ENCODE assay signal across 8 cellular contexts in the genomic region with DNA sequence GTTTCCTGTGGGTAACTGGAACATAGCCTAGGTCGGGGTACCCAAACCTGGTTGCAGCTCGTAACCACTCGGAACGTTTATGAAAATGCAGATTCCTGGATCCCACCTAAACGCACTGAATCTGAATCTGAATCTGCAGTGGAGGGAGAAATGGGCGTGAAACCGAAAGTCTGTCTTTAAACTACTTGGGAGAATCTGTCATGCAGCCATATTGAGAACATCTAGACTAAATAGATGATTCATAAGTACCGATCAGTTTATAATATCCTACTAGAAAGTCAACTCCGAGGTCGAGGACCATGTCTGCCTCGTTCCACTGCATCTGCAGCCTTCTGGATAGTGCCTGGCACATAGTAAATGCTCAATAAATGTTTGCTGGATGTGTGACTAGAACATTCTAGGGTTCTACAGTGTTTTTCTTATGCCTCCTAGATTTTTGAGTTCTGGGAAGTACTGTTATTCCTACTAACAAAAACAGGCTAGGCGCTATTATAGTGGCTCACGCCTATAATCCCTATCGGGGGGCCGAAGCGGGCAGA. TPM values are rescaled to one million over a fixed set of nuclear protein-coding genes. Genes with fewer than 3 reads are reported as not detected.
DNase-seq lines count a peak whose midpoint lies in the region; ATAC-seq and TF ChIP-seq lines count a peak whose summit lies in the region.

No MANE protein-coding gene starts in this region.

- no peaks in the 10 kb centered on the region for H3F3A ChIP-seq in DOHH2 (ENCODE audit: control insufficient read depth, insufficient read depth)

- no peaks in the 10 kb centered on the region for H3K36me3 Mint-ChIP-seq in natural killer cell treated with Interleukin-12 subunit alpha and Interleukin-12 subunit beta and Interleukin-15 and Interleukin-18, amount 100 ng/mL, for 72 hours

- peaks cover 10 to 24% of the 10 kb centered on the region in 2 donors for H3K4me1 Mint-ChIP-seq in natural killer cell treated with Interleukin-12 subunit alpha and Interleukin-12 subunit beta and Interleukin-15 and Interleukin-18, amount 100 ng/mL, for 72 hours (ENCODE audit: low read depth in 2 of 2)

- TF ChIP-seq CTCF in DOHH2 (IDR thresholded peaks at IDR 0.05; ENCODE audit: low read depth, low read length, poor library complexity, severe bottlenecking): no peak

- H3K27me3 Mint-ChIP-seq in natural killer cell treated with Interleukin-12 subunit alpha and Interleukin-12 subunit beta and Interleukin-15 and Interleukin-18, amount 100 ng/mL, for 72 hours: no peaks in the 10 kb centered on the region

- DNase-seq in M059J (ENCODE audit: low read depth) (peak; percentile 45), dedifferentiated amniotic fluid mesenchymal stem cell (ENCODE audit: extremely low spot score) (peak; percentile 17), 8988T (no peak), NCI-H524 (lab: John Stamatoyannopoulos, UW) (no peak)
- no peak for DNase-seq in natural killer cell treated with Interleukin-12 subunit alpha and Interleukin-12 subunit beta and Interleukin-15 and Interleukin-18, amount 100 ng/mL, for 72 hours (ENCODE audit: low spot score)

- peaks cover 23% of the 10 kb centered on the region for H3K4me1 ChIP-seq in DOHH2 (ENCODE audit: control insufficient read depth, low read length)

- H3K4me3 Mint-ChIP-seq in natural killer cell treated with Interleukin-12 subunit alpha and Interleukin-12 subunit beta and Interleukin-15 and Interleukin-18, amount 100 ng/mL, for 72 hours: peak overlapping the region; percentile 88

- H3K9me3 Mint-ChIP-seq in natural killer cell treated with Interleukin-12 subunit alpha and Interleukin-12 subunit beta and Interleukin-15 and Interleukin-18, amount 100 ng/mL, for 72 hours: no peaks in the 10 kb centered on the region

- peaks cover 32% of the 10 kb centered on the region for H3K36me3 ChIP-seq in DOHH2 (ENCODE audit: control insufficient read depth, low read length)

- peak overlapping the region; percentile 89 to 96 for H3K27ac Mint-ChIP-seq in natural killer cell treated with Interleukin-12 subunit alpha and Interleukin-12 subunit beta and Interleukin-15 and Interleukin-18, amount 100 ng/mL, for 72 hours

- H3K4me3 ChIP-seq in DOHH2 (ENCODE audit: low read length): peak overlapping the region; percentile 93

- peaks cover 47% of the 10 kb centered on the region for H3K79me2 ChIP-seq in DOHH2 (ENCODE audit: control insufficient read depth, low read length)

- H4K20me1 ChIP-seq in DOHH2 (ENCODE audit: control insufficient read depth, insufficient read depth, low read depth, low read length): no peaks in the 10 kb centered on the region

- peak in 1 of 2 donors; percentile 7 for ATAC-seq in natural killer cell treated with Interleukin-12 subunit alpha and Interleukin-12 subunit beta and Interleukin-15 and Interleukin-18, amount 100 ng/mL, for 72 hours
- no peak for ATAC-seq in HG02840 (IDR thresholded peaks at IDR 0.05; ENCODE audit: low FRiP score, unreplicated experiment)
- ATAC-seq in GM18870 (IDR thresholded peaks at IDR 0.05; ENCODE audit: unreplicated experiment): no peak

- no peaks in the 10 kb centered on the region for H3K27me3 ChIP-seq in DOHH2 (ENCODE audit: control insufficient read depth, low read length)

- peak overlapping the region; percentile 71 for H3K27ac ChIP-seq in DOHH2 (ENCODE audit: low read depth, low read length)

- H3K9me2 ChIP-seq in DOHH2 (replicated peaks; ENCODE audit: control insufficient read depth, low read length): no peaks in the 10 kb centered on the region

- no peaks in the 10 kb centered on the region for H3K9me3 ChIP-seq in DOHH2 (ENCODE audit: control insufficient read depth, insufficient read depth, low read length)

- H3K4me2 ChIP-seq in DOHH2 (ENCODE audit: low read length): peak overlapping the region; percentile 84

RNA-seq across cellular contexts. Expression of a gene that starts 0.6 kb away (rescaled TPM):
- 54.8 and 59.2 TPM in 2 replicates for total RNA-seq in M059J (2014; rRNA removed; shearing (Covaris generic))
- total RNA-seq in natural killer cell treated with Interleukin-12 subunit alpha and Interleukin-12 subunit beta and Interleukin-15 and Interleukin-18, amount 100 ng/mL, for 72 hours: 10 to 100 TPM; 39.6 to 65.7 TPM

RNA-seq across cellular contexts. Expression of a gene that starts 1.0 kb away (rescaled TPM):
- total RNA-seq in M059J (2014; rRNA removed; shearing (Covaris generic)): 12.4 and 19.2 TPM in 2 replicates
- 10 to 100 TPM; 28.4 to 38.0 TPM for total RNA-seq in natural killer cell treated with Interleukin-12 subunit alpha and Interleukin-12 subunit beta and Interleukin-15 and Interleukin-18, amount 100 ng/mL, for 72 hours

RNA-seq across cellular contexts. Expression of a gene that starts 17.1 kb away (rescaled TPM):
- 21.3 and 23.7 TPM in 2 replicates for total RNA-seq in M059J (2014; rRNA removed; shearing (Covaris generic))
- 10 to 100 TPM; 23.5 to 32.3 TPM for total RNA-seq in natural killer cell treated with Interleukin-12 subunit alpha and Interleukin-12 subunit beta and Interleukin-15 and Interleukin-18, amount 100 ng/mL, for 72 hours

RNA-seq across cellular contexts. Expression of a gene that starts 47.2 kb away (rescaled TPM):
- 61.4 and 68.8 TPM in 2 replicates for total RNA-seq in M059J (2014; rRNA removed; shearing (Covaris generic))
- total RNA-seq in natural killer cell treated with Interleukin-12 subunit alpha and Interleukin-12 subunit beta and Interleukin-15 and Interleukin-18, amount 100 ng/mL, for 72 hours: 10 to 100 TPM in 1 of 2 donors, 1 to 10 TPM in 1; 7.5 to 20.4 TPM

RNA-seq across cellular contexts. Expression of a gene that starts 47.5 kb away (rescaled TPM):
- 82.9 and 119 TPM in 2 replicates for total RNA-seq in M059J (2014; rRNA removed; shearing (Covaris generic))
- total RNA-seq in natural killer cell treated with Interleukin-12 subunit alpha and Interleukin-12 subunit beta and Interleukin-15 and Interleukin-18, amount 100 ng/mL, for 72 hours: 10 to 100 TPM; 66.8 to 68.9 TPM

Comparison
In these comparisons a context has a peak if more than half of its experiments do, and no peak if none do; other contexts are left out.
1. DNase-seq: peak in M059J (single experiment) and dedifferentiated amniotic fluid mesenchymal stem cell (single experiment); none in natural killer cell treated with Interleukin-12 subunit alpha and Interleukin-12 subunit beta and Interleukin-15 and Interleukin-18, amount 100 ng/mL, for 72 hours (single experiment), 8988T (single experiment) and NCI-H524 (0 of 2).